1 cellular context compared by ENCODE assay signal in the genomic region with DNA sequence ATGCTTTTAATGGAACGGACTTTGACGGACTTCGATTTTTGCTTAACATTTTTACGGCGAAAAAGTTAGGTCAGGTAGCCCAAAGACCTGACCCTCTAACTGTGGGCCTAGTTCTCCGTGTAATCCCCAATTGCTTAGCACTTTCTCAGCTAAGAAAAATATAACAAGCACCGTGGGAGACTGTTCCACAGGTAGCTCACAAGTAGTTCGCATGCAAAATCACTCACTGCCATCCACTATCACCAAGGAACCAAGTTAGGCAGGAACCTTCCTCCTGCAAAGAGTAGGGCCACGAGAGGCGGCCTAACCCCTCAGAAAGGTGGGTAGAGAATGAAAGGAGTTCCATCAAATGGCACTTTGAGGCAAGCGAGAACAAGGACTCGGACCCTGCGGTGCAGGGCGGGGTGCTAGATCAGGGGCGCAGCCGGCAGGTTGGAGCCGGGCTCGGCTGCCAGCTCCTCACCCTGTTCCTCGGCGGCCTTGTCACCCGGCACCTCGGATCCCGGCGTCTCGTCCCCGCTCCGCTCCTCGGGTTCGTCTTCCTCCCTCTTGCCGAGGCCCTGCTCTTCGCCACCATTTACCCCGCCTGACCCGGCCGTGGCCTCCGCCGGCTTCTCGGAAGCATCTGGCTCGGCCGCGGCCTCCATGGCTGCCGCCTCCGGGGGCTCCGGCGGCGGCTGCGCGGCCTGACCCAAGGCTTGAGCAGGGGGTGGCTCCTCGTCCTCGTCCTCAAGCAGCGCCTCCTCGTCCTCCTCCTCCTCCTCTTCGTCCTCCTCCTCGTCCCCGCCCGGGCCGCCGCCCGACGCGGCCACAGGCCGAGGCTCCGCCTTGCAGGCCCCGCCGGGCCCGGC.
TF ChIP-seq lines count a peak whose summit lies in the region.

No MANE protein-coding gene starts in this region.

TF ChIP-seq in HepG2, 621 proteins besides CTCF, POLR2A, EP300 and RAD21 (continues in another document):
- TF ChIP-seq ZBTB7A (CRISPR knock-in tag; IDR thresholded peaks at IDR 0.05) (0 out of 2 replicates have a peak, but pooled peaks have one; percentile 5), SRY (CRISPR knock-in tag; IDR thresholded peaks at IDR 0.05) (no peak), ZNF224 (CRISPR knock-in tag; IDR thresholded peaks at IDR 0.05) (no peak), TAF15 (IDR thresholded peaks at IDR 0.05; ENCODE audit: low read depth, low read length, poor library complexity, severe bottlenecking) (no peak), NONO (IDR thresholded peaks at IDR 0.05) (no peak), NONO (CRISPR knock-in tag; conservative IDR thresholded peaks at IDR 0.05) (no peak), MLLT10 (CRISPR knock-in tag; IDR thresholded peaks at IDR 0.05) (0 out of 2 replicates have a peak, but pooled peaks have one; percentile 32), ZNF441 (CRISPR knock-in tag; IDR thresholded peaks at IDR 0.05; ENCODE audit: borderline replicate concordance) (peak; percentile 79; the same call in 1 of the 2 replicates), ZNF598 (CRISPR knock-in tag; IDR thresholded peaks at IDR 0.05; ENCODE audit: borderline replicate concordance) (0 out of 2 replicates have a peak, but pooled peaks have one; percentile 50), HMGXB3 (CRISPR knock-in tag; IDR thresholded peaks at IDR 0.05; ENCODE audit: borderline replicate concordance) (peak; percentile 25; the same call in 1 of the 2 replicates), ZNF670 (CRISPR knock-in tag; IDR thresholded peaks at IDR 0.05; ENCODE audit: borderline replicate concordance) (0 out of 2 replicates have a peak, but pooled peaks have one; percentile 53), SIN3A (IDR thresholded peaks at IDR 0.05; ENCODE audit: borderline replicate concordance, low read depth, low read length) (peak; percentile 2; the same call in 1 of the 2 replicates), ZNF343 (CRISPR knock-in tag; IDR thresholded peaks at IDR 0.05) (0 out of 2 replicates have a peak, but pooled peaks have one; percentile 12), RXRA (CRISPR knock-in tag; IDR thresholded peaks at IDR 0.05) (0 out of 2 replicates have a peak, but pooled peaks have one; percentile 38), KDM2A (CRISPR knock-in tag; IDR thresholded peaks at IDR 0.05; ENCODE audit: borderline replicate concordance, low read depth) (peak; percentile 49; the same call in 1 of the 2 replicates), ZNF564 (CRISPR knock-in tag; IDR thresholded peaks at IDR 0.05) (no peak), HNRNPLL (IDR thresholded peaks at IDR 0.05; ENCODE audit: low read depth, low read length, poor library complexity, severe bottlenecking) (no peak), ZNF512 (CRISPR knock-in tag; IDR thresholded peaks at IDR 0.05) (no peak), ZNF773 (CRISPR knock-in tag; IDR thresholded peaks at IDR 0.05; ENCODE audit: borderline replicate concordance) (no peak), TAF1 (CRISPR knock-in tag; IDR thresholded peaks at IDR 0.05) (no peak), FOXA1 (IDR thresholded peaks at IDR 0.05) (no peak), FOXA1 (CRISPR knock-in tag; IDR thresholded peaks at IDR 0.05) (no peak), ZNF766 (CRISPR knock-in tag; IDR thresholded peaks at IDR 0.05; ENCODE audit: borderline replicate concordance) (no peak)
- TF ChIP-seq, protein P1, sequence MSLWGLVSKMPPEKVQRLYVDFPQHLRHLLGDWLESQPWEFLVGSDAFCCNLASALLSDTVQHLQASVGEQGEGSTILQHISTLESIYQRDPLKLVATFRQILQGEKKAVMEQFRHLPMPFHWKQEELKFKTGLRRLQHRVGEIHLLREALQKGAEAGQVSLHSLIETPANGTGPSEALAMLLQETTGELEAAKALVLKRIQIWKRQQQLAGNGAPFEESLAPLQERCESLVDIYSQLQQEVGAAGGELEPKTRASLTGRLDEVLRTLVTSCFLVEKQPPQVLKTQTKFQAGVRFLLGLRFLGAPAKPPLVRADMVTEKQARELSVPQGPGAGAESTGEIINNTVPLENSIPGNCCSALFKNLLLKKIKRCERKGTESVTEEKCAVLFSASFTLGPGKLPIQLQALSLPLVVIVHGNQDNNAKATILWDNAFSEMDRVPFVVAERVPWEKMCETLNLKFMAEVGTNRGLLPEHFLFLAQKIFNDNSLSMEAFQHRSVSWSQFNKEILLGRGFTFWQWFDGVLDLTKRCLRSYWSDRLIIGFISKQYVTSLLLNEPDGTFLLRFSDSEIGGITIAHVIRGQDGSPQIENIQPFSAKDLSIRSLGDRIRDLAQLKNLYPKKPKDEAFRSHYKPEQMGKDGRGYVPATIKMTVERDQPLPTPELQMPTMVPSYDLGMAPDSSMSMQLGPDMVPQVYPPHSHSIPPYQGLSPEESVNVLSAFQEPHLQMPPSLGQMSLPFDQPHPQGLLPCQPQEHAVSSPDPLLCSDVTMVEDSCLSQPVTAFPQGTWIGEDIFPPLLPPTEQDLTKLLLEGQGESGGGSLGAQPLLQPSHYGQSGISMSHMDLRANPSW (CRISPR knock-in tag; IDR thresholded peaks at IDR 0.05; ENCODE audit: borderline replicate concordance): no peak
- TF ChIP-seq, protein P2, sequence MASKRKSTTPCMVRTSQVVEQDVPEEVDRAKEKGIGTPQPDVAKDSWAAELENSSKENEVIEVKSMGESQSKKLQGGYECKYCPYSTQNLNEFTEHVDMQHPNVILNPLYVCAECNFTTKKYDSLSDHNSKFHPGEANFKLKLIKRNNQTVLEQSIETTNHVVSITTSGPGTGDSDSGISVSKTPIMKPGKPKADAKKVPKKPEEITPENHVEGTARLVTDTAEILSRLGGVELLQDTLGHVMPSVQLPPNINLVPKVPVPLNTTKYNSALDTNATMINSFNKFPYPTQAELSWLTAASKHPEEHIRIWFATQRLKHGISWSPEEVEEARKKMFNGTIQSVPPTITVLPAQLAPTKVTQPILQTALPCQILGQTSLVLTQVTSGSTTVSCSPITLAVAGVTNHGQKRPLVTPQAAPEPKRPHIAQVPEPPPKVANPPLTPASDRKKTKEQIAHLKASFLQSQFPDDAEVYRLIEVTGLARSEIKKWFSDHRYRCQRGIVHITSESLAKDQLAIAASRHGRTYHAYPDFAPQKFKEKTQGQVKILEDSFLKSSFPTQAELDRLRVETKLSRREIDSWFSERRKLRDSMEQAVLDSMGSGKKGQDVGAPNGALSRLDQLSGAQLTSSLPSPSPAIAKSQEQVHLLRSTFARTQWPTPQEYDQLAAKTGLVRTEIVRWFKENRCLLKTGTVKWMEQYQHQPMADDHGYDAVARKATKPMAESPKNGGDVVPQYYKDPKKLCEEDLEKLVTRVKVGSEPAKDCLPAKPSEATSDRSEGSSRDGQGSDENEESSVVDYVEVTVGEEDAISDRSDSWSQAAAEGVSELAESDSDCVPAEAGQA (IDR thresholded peaks at IDR 0.05; ENCODE audit: low read depth): no peak
- TF ChIP-seq, protein P2 (CRISPR knock-in tag; IDR thresholded peaks at IDR 0.05; ENCODE audit: borderline replicate concordance): no peak; the same call in 1 of the 2 replicates
- TF ChIP-seq, protein P3, sequence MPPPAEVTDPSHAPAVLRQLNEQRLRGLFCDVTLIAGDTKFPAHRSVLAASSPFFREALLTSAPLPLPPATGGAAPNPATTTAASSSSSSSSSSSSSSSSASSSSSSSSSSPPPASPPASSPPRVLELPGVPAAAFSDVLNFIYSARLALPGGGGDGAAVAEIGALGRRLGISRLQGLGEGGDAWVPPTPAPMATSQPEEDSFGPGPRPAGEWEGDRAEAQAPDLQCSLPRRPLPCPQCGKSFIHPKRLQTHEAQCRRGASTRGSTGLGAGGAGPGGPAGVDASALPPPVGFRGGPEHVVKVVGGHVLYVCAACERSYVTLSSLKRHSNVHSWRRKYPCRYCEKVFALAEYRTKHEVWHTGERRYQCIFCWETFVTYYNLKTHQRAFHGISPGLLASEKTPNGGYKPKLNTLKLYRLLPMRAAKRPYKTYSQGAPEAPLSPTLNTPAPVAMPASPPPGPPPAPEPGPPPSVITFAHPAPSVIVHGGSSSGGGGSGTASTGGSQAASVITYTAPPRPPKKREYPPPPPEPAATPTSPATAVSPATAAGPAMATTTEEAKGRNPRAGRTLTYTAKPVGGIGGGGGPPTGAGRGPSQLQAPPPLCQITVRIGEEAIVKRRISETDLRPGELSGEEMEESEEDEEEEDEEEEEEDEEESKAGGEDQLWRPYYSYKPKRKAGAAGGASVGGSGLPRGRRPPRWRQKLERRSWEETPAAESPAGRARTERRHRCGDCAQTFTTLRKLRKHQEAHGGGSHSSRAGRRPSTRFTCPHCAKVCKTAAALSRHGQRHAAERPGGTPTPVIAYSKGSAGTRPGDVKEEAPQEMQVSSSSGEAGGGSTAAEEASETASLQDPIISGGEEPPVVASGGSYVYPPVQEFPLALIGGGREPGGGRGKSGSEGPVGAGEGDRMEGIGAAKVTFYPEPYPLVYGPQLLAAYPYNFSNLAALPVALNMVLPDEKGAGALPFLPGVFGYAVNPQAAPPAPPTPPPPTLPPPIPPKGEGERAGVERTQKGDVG (CRISPR knock-in tag; IDR thresholded peaks at IDR 0.05; ENCODE audit: borderline replicate concordance): no peak
- TF ChIP-seq, protein P4, sequence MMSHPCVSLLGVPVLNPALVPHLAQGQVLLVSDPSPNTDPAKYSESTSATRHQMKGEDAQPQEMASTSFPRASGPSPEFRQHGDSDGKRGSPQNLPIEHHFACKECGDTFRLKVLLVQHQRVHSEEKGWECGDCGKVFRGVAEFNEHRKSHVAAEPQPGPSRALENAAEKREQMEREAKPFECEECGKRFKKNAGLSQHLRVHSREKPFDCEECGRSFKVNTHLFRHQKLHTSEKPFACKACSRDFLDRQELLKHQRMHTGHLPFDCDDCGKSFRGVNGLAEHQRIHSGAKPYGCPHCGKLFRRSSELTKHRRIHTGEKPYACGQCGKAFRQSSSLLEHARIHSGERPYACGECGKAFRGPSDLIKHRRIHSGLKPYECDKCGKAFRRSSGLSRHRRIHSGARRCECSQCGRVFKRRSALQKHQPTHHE (CRISPR knock-in tag; IDR thresholded peaks at IDR 0.05; ENCODE audit: borderline replicate concordance): peak; percentile 72; the same call in 1 of the 2 replicates
